10 cellular contexts compared by ENCODE assay signal in the genomic region with DNA sequence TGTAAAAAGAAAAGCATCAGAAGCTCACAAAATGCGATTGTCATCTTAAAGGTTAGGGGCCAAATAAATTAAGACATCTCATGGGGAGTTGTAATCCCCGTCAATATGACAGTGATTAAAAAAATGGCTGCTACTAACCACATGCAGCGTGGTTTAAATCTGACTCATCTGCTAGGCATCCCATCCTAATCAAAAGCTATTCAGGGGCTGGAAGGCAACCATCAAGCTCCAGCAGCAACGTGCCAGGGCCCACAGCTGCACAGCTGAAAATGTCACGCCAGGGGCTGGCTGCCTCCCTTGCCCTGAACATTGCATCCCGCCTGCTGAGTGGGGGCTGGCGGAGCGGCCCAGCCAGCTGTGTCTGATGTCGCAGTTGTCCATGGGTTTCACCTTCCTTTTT.
DNase-seq lines count a peak whose midpoint lies in the region; ATAC-seq, FAIRE-seq and TF ChIP-seq lines count a peak whose summit lies in the region.
"Had no signal": no experiment of that assay in that cellular context is flagged by ENCODE, and none has a peak within 500 bp of the region (broad histone marks: within the 10 kb centered on the region; RNA-seq: fewer than 3 reads in every experiment).

No MANE protein-coding gene starts in this region.

- 78 to 86% methylated on average over 8 to 9 of the region's 9 CpGs for WGBS in endodermal cell (ENCODE audit: insufficient coverage in 1 of 2, insufficient read length in 1 of 2), 2 experiments
- 63 to 84% (median 79%) methylated on average over 9 of the region's 9 CpGs for WGBS in small intestine, 3 donors

- H3K27me3 ChIP-seq in endodermal cell (ENCODE audit: control insufficient read depth, insufficient read depth, low read length, poor library complexity, severe bottlenecking), result no peaks in the 10 kb centered on the region
- no peaks in the 10 kb centered on the region for H3K27me3 ChIP-seq in small intestine (ENCODE audit: control insufficient read depth in 2 of 2, insufficient read depth in 2 of 2, low read length in 2 of 2)

- H3K9me3 Mint-ChIP-seq in endodermal cell, result peaks cover 2% of the 10 kb centered on the region

- POLR2A ChIA-PET in HEK293T (lab: Yijun Ruan, JAX), result no interaction called here

- no peaks in the 10 kb centered on the region for H3K36me3 Mint-ChIP-seq in endodermal cell (ENCODE audit: low read depth)

- ATAC-seq in HG03045 (IDR thresholded peaks at IDR 0.05; ENCODE audit: unreplicated experiment), result no peak

- H3K27ac ChIP-seq in endodermal cell (ENCODE audit: low read depth, low read length), result peak overlapping the region; percentile 65
- H3K27ac ChIP-seq in small intestine (ENCODE audit: low read depth in 1 of 2, low read length in 1 of 2), result no peak overlapping the region

- H3K9ac ChIP-seq in endodermal cell (ENCODE audit: extremely low read depth, low read length, poor library complexity, severe bottlenecking), result no peak overlapping the region

- H3K4me3 ChIP-seq in endodermal cell (ENCODE audit: low read length) (no peak overlapping the region), small intestine (ENCODE audit: low read depth in 1 of 2, low read length in 2 of 2) (no peak overlapping the region)

- no peaks in the 10 kb centered on the region for H3K27me3 Mint-ChIP-seq in endodermal cell (ENCODE audit: insufficient read depth)

- H3K36me3 ChIP-seq in endodermal cell (ENCODE audit: control insufficient read depth, insufficient read depth, low read length), result no peaks in the 10 kb centered on the region
- no peaks in the 10 kb centered on the region for H3K36me3 ChIP-seq in small intestine (ENCODE audit: control insufficient read depth in 2 of 2, insufficient read depth in 2 of 2, low read length in 2 of 2)

- H3K9me3 ChIP-seq in endodermal cell (ENCODE audit: control insufficient read depth, low read length) (peaks cover 5% of the 10 kb centered on the region), small intestine (ENCODE audit: control insufficient read depth, low read depth) (no peaks in the 10 kb centered on the region)

- H3K4me1 ChIP-seq in endodermal cell (ENCODE audit: control insufficient read depth, insufficient read depth, low read length), result no peaks in the 10 kb centered on the region
- H3K4me1 ChIP-seq in small intestine (ENCODE audit: control insufficient read depth in 2 of 2, insufficient read depth in 1 of 2, low read depth in 1 of 2, low read length in 1 of 2), result no peaks in the 10 kb centered on the region

- no peak for TF ChIP-seq CTCF in endodermal cell (conservative IDR thresholded peaks at IDR 0.05)

- FAIRE-seq in small intestine (lab: Jason Lieb, UNC), result no peak

- H3K27ac Mint-ChIP-seq in endodermal cell, result no peak overlapping the region
- H3K27ac Mint-ChIP-seq: activated naive CD8-positive, alpha-beta T cell had no signal

- peaks cover 11% of the 10 kb centered on the region for H3K4me1 Mint-ChIP-seq in endodermal cell

- no peak overlapping the region for H3K4me3 Mint-ChIP-seq in endodermal cell
- H3K4me3 Mint-ChIP-seq: activated naive CD8-positive, alpha-beta T cell had no signal

- CTCF ChIA-PET in HEK293T (lab: Yijun Ruan, JAX), result interaction anchor here (1.3 kb wide), 1 partner anchor 23 kb away, joined by 3 read pairs; no protein-coding TSS in a partner anchor

- peak; percentile 99 for DNase-seq in A172 (ENCODE audit: low spot score)
- peak; percentile 96 for DNase-seq in M059J (ENCODE audit: low read depth)
- peak; percentile 74 for DNase-seq in endodermal cell
- peak; percentile 63 to 97 for DNase-seq in lung microvascular endothelial cell (ENCODE audit: low read depth in 2 of 2)
- DNase-seq in HEK293T (ENCODE audit: extremely low spot score), result no peak
- no peak for DNase-seq in UCSD-AML1 (lab: John Stamatoyannopoulos, UW; ENCODE audit: unreplicated experiment)
- no peak for DNase-seq in small intestine
- DNase-seq: NCI-H774 had no signal

TF ChIP-seq in HEK293T, 16 proteins besides CTCF, POLR2A, EP300 and RAD21:
- TF ChIP-seq TARDBP (IDR thresholded peaks at IDR 0.05), result no peak
- TF ChIP-seq HDGF (IDR thresholded peaks at IDR 0.05; ENCODE audit: borderline replicate concordance), result no peak
- TF ChIP-seq SUZ12 (IDR thresholded peaks at IDR 0.05), result no peak
- TF ChIP-seq FOXM1 (IDR thresholded peaks at IDR 0.05; ENCODE audit: borderline replicate concordance), result no peak
- TF ChIP-seq FOXK2 (IDR thresholded peaks at IDR 0.05), result no peak
- TF ChIP-seq ZNF384 (IDR thresholded peaks at IDR 0.05), result no peak
- TF ChIP-seq, protein P1, sequence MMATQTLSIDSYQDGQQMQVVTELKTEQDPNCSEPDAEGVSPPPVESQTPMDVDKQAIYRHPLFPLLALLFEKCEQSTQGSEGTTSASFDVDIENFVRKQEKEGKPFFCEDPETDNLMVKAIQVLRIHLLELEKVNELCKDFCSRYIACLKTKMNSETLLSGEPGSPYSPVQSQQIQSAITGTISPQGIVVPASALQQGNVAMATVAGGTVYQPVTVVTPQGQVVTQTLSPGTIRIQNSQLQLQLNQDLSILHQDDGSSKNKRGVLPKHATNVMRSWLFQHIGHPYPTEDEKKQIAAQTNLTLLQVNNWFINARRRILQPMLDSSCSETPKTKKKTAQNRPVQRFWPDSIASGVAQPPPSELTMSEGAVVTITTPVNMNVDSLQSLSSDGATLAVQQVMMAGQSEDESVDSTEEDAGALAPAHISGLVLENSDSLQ (IDR thresholded peaks at IDR 0.05), result no peak
- no peak for TF ChIP-seq NFRKB (IDR thresholded peaks at IDR 0.05)
- no peak for TF ChIP-seq FOXA1 (IDR thresholded peaks at IDR 0.05)
- no peak for TF ChIP-seq ELF4 (IDR thresholded peaks at IDR 0.05)
- no peak for TF ChIP-seq SP1 (IDR thresholded peaks at IDR 0.05)
- no peak for TF ChIP-seq CTBP1 (IDR thresholded peaks at IDR 0.05; ENCODE audit: borderline replicate concordance)
TF ChIP-seq in HEK293T: peak in this region for 0.

Comparison
In these comparisons a context has a peak if more than half of its experiments do, and no peak if none do; other contexts are left out.
1. DNase-seq: peak in A172 (single experiment), M059J (single experiment), endodermal cell (single experiment) and lung microvascular endothelial cell (2 of 2); none in HEK293T (single experiment), UCSD-AML1 (single experiment) and small intestine (single experiment).